Comparison of ENCODE assay signal across 11 cellular contexts in genomic region chr3:149609595-149609994, GRCh38. TPM values are rescaled to one million over a fixed set of nuclear protein-coding genes. Genes with fewer than 3 reads are reported as not detected.
DNase-seq lines count a peak whose midpoint lies in the region; ATAC-seq and TF ChIP-seq lines count a peak whose summit lies in the region.
"Had no signal": no experiment of that assay in that cellular context is flagged by ENCODE, and none has a peak within 500 bp of the region (broad histone marks: within the 10 kb centered on the region; RNA-seq: fewer than 3 reads in every experiment).

No MANE protein-coding gene starts in this region.

- no peaks in the 10 kb centered on the region for H3K27me3 ChIP-seq in effector memory CD4-positive, alpha-beta T cell (replicated peaks; ENCODE audit: control insufficient read depth, insufficient read depth, low read length, poor library complexity, severe bottlenecking)
- H3K27me3 ChIP-seq in dorsolateral prefrontal cortex = no peaks in the 10 kb centered on the region

- H3K4me3 Mint-ChIP-seq in activated CD4-positive, alpha-beta T cell treated with anti-CD3 and anti-CD28 coated beads, Interleukin-2, amount 10 ng/mL, durations not matched to agents 24 days and 14 days = no peak overlapping the region

- peak; percentile 92 for ATAC-seq in GM18502 (IDR thresholded peaks at IDR 0.05; ENCODE audit: poor library complexity, unreplicated experiment)
- peak; percentile 92 for ATAC-seq in GM21515 (IDR thresholded peaks at IDR 0.05; ENCODE audit: unreplicated experiment)
- peak; percentile 88 for ATAC-seq in HG03342 (IDR thresholded peaks at IDR 0.05; ENCODE audit: unreplicated experiment)
- peak; percentile 49 for ATAC-seq in left lobe of liver
- ATAC-seq: stimulated activated naive CD8-positive, alpha-beta T cell treated with anti-CD3 and anti-CD28 coated beads, Interleukin-15, Interleukin-2, amounts not matched to agents 100 U/mL and 50 U/mL, for 24 hours had no signal

- H3K4me1 ChIP-seq in effector memory CD4-positive, alpha-beta T cell (ENCODE audit: control insufficient read depth, insufficient read depth, low read length, poor library complexity, severe bottlenecking) = no peaks in the 10 kb centered on the region
- H3K4me1 ChIP-seq: prostate gland had no signal

- intact Hi-C loops in dorsolateral prefrontal cortex (cut with DNase I) = no loop called here
- intact Hi-C loops in activated CD4-positive, alpha-beta T cell treated with anti-CD3 and anti-CD28 coated beads, Interleukin-2, amount 10 ng/mL, durations not matched to agents 24 days and 14 days (cut with micrococcal nuclease) = no loop called here

- H3K9me3 ChIP-seq in effector memory CD4-positive, alpha-beta T cell (ENCODE audit: control insufficient read depth, low read length) = no peaks in the 10 kb centered on the region
- H3K9me3 ChIP-seq: prostate gland had no signal

- H3K27ac ChIP-seq in effector memory CD4-positive, alpha-beta T cell (ENCODE audit: insufficient read depth, low read length, poor library complexity, severe bottlenecking) = no peak overlapping the region
- H3K27ac ChIP-seq in dorsolateral prefrontal cortex = peak overlapping the region in 1 of 59 donors; percentile 37
- H3K27ac ChIP-seq: prostate gland had no signal

- no peaks in the 10 kb centered on the region for H3K36me3 ChIP-seq in effector memory CD4-positive, alpha-beta T cell (ENCODE audit: control insufficient read depth, insufficient read depth, low read length)
- H3K36me3 ChIP-seq: prostate gland had no signal

- peaks cover 16% of the 10 kb centered on the region for H3K27me3 Mint-ChIP-seq in activated CD4-positive, alpha-beta T cell treated with anti-CD3 and anti-CD28 coated beads, Interleukin-2, amount 10 ng/mL, durations not matched to agents 24 days and 14 days

- H3K4me3 ChIP-seq in effector memory CD4-positive, alpha-beta T cell (ENCODE audit: insufficient read depth, low read depth, low read length, poor library complexity, severe bottlenecking) = no peak overlapping the region
- no peak overlapping the region for H3K4me3 ChIP-seq in dorsolateral prefrontal cortex
- H3K4me3 ChIP-seq: prostate gland had no signal

- H3K4me1 Mint-ChIP-seq in activated CD4-positive, alpha-beta T cell treated with anti-CD3 and anti-CD28 coated beads, Interleukin-2, amount 10 ng/mL, durations not matched to agents 24 days and 14 days = peaks cover 4% of the 10 kb centered on the region

- no peaks in the 10 kb centered on the region for H3K36me3 Mint-ChIP-seq in activated CD4-positive, alpha-beta T cell treated with anti-CD3 and anti-CD28 coated beads, Interleukin-2, amount 10 ng/mL, durations not matched to agents 24 days and 14 days (ENCODE audit: low read depth)

- no peak for DNase-seq in left lobe of liver (ENCODE audit: low spot score)
- DNase-seq in NCI-H187 (lab: John Stamatoyannopoulos, UW) = no peak
- DNase-seq in effector memory CD4-positive, alpha-beta T cell = no peak
- no peak for DNase-seq in dorsolateral prefrontal cortex
- DNase-seq in activated CD4-positive, alpha-beta T cell treated with anti-CD3 and anti-CD28 coated beads, Interleukin-2, amount 10 ng/mL, durations not matched to agents 24 days and 14 days = no peak
- DNase-seq: activated gamma-delta T cell; stimulated activated naive CD8-positive, alpha-beta T cell treated with anti-CD3 and anti-CD28 coated beads, Interleukin-15, Interleukin-2, amounts not matched to agents 100 U/mL and 50 U/mL, for 24 hours had no signal

- no peak for TF ChIP-seq CTCF in dorsolateral prefrontal cortex (IDR thresholded peaks at IDR 0.05 in 54 of 56, conservative IDR thresholded peaks at IDR 0.05 in 2 of 56; ENCODE audit: low read depth in 1 of 56, partially characterized antibody in 56 of 56)

- no peaks in the 10 kb centered on the region for H3K9me3 Mint-ChIP-seq in activated CD4-positive, alpha-beta T cell treated with anti-CD3 and anti-CD28 coated beads, Interleukin-2, amount 10 ng/mL, durations not matched to agents 24 days and 14 days

- no peak overlapping the region for H3K27ac Mint-ChIP-seq in activated CD4-positive, alpha-beta T cell treated with anti-CD3 and anti-CD28 coated beads, Interleukin-2, amount 10 ng/mL, durations not matched to agents 24 days and 14 days

RNA-seq across cellular contexts. Expression of gene WWTR1, which starts 48.2 kb away (rescaled TPM):
- total RNA-seq in left lobe of liver (13.2 TPM), dorsolateral prefrontal cortex (10 to 100 TPM; 11.4 to 59.9 (median 24.1) TPM)
- total RNA-seq in activated CD4-positive, alpha-beta T cell treated with anti-CD3 and anti-CD28 coated beads, Interleukin-2, amount 10 ng/mL, durations not matched to agents 24 days and 14 days = 0.31 and 0.75 TPM in 2 replicates
